Comparison of ENCODE assay signal across 1 cellular context in genomic region chr1:91511386-91511785, GRCh38.
A peak's percentile ranks its signal among the peaks of the same experiment; 100 is the strongest.
TF ChIP-seq lines count a peak whose summit lies in the region.

No MANE protein-coding gene starts in this region.

TF ChIP-seq in K562, 482 proteins besides CTCF, POLR2A, EP300 and RAD21:
- TF ChIP-seq, protein P1, sequence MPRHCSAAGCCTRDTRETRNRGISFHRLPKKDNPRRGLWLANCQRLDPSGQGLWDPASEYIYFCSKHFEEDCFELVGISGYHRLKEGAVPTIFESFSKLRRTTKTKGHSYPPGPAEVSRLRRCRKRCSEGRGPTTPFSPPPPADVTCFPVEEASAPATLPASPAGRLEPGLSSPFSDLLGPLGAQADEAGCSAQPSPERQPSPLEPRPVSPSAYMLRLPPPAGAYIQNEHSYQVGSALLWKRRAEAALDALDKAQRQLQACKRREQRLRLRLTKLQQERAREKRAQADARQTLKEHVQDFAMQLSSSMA (CRISPR knock-in tag; IDR thresholded peaks at IDR 0.05) = no peak
- 0 out of 2 replicates have a peak, but pooled peaks have one; percentile 12 for TF ChIP-seq ARID2 (IDR thresholded peaks at IDR 0.05)
- TF ChIP-seq DEAF1 (CRISPR knock-in tag; IDR thresholded peaks at IDR 0.05) = peak; percentile 61
- TF ChIP-seq CC2D1A (IDR thresholded peaks at IDR 0.05) = 0 out of 2 replicates have a peak, but pooled peaks have one; percentile 13
